In the genomic region with DNA sequence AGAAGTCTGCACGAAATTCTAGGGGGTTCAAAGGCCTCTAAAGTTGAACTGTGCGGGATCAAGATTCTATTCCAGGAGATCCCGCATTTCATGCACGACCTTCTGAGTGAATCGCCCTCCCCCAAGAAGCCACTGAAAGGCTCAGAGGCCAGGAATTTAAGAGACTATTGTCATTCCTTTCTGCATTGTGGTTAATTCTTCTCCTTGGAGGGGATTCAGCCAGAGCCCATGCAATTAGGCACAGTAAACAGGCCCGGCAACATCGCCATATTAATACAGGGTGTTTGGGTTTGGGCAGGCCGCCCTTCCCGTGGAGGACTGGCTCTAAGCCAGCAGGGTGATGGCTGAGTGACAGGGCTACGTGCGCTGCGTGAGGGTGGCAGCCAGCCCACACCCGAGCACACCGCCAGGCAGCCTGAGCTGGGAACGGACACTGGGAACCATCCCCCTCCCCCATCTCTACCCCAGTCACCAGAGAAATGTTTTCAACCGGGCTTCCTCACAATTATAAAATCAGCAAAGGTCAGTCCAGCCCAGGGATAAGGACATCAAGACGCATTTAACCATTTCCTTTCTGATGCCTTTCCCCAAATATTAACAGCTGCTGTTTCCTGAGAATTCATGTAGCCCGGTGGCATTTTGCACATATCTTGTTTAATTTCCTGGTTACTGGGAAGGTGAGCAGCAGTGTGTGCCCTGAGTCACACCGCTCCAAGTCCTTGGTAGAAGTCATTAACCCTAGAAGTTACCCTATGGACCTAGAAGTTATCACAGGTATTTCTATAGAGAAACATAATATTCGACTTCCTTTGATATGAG, we compare ENCODE assay signal across 1 cellular context.
A peak's percentile ranks its signal among the peaks of the same experiment; 100 is the strongest.
TF ChIP-seq lines count a peak whose summit lies in the region.

No MANE protein-coding gene starts in this region.

TF ChIP-seq in HepG2, 621 proteins besides CTCF, POLR2A, EP300 and RAD21 (continued from another document and continues in another):
- TF ChIP-seq U2AF2 (IDR thresholded peaks at IDR 0.05; ENCODE audit: low read depth, low read length) (no peak), ARID2 (CRISPR knock-in tag; IDR thresholded peaks at IDR 0.05; ENCODE audit: borderline replicate concordance) (no peak), ZNF839 (CRISPR knock-in tag; IDR thresholded peaks at IDR 0.05; ENCODE audit: borderline replicate concordance) (0 out of 2 replicates have a peak, but pooled peaks have one; percentile 26), DMAP1 (CRISPR knock-in tag; IDR thresholded peaks at IDR 0.05) (peak; percentile 63; the same call in 1 of the 2 replicates), RAD51 (IDR thresholded peaks at IDR 0.05; ENCODE audit: borderline replicate concordance) (no peak), ZNF138 (CRISPR knock-in tag; IDR thresholded peaks at IDR 0.05; ENCODE audit: low read depth) (no peak), MZF1 (CRISPR knock-in tag; IDR thresholded peaks at IDR 0.05; ENCODE audit: borderline replicate concordance) (0 out of 2 replicates have a peak, but pooled peaks have one; percentile 59), MAZ (IDR thresholded peaks at IDR 0.05; ENCODE audit: borderline replicate concordance, low read depth, low read length) (no peak), MAZ (CRISPR knock-in tag; IDR thresholded peaks at IDR 0.05; ENCODE audit: low read depth) (no peak), TBX3 (IDR thresholded peaks at IDR 0.05; ENCODE audit: borderline replicate concordance) (no peak), ZNF232 (CRISPR knock-in tag; IDR thresholded peaks at IDR 0.05; ENCODE audit: borderline replicate concordance) (no peak; the same call in 1 of the 2 replicates), ARNTL (CRISPR knock-in tag; IDR thresholded peaks at IDR 0.05) (no peak), CREM (IDR thresholded peaks at IDR 0.05) (no peak; the same call in 1 of the 2 replicates), CREM (CRISPR knock-in tag; IDR thresholded peaks at IDR 0.05) (no peak), REXO4 (CRISPR knock-in tag; IDR thresholded peaks at IDR 0.05; ENCODE audit: borderline replicate concordance) (no peak), ZNF337 (CRISPR knock-in tag; IDR thresholded peaks at IDR 0.05; ENCODE audit: borderline replicate concordance, low read depth) (no peak), ZNF256 (CRISPR knock-in tag; conservative IDR thresholded peaks at IDR 0.05) (no peak), ZNF484 (CRISPR knock-in tag; IDR thresholded peaks at IDR 0.05; ENCODE audit: borderline replicate concordance, low read depth) (no peak), DNMT3B (CRISPR knock-in tag; conservative IDR thresholded peaks at IDR 0.05) (no peak), RBM22 (optimal IDR thresholded peaks at IDR 0.05; ENCODE audit: low read length) (no peak), ZNF44 (CRISPR knock-in tag; IDR thresholded peaks at IDR 0.05) (no peak), ZBTB20 (CRISPR knock-in tag; IDR thresholded peaks at IDR 0.05; ENCODE audit: borderline replicate concordance, low read depth) (peak; percentile 77; the same call in 1 of the 2 replicates), NCOA2 (CRISPR knock-in tag; IDR thresholded peaks at IDR 0.05) (no peak), ZNF12 (CRISPR knock-in tag; IDR thresholded peaks at IDR 0.05) (no peak), FOXA1 (IDR thresholded peaks at IDR 0.05) (no peak), FOXA1 (CRISPR knock-in tag; IDR thresholded peaks at IDR 0.05) (no peak), FOXK2 (IDR thresholded peaks at IDR 0.05) (no peak), KLF9 (CRISPR knock-in tag; IDR thresholded peaks at IDR 0.05; ENCODE audit: low read depth) (no peak), HNF4G (IDR thresholded peaks at IDR 0.05; ENCODE audit: borderline replicate concordance, low read depth, low read length) (no peak), HNF4G (CRISPR knock-in tag; IDR thresholded peaks at IDR 0.05; ENCODE audit: borderline replicate concordance, low read depth) (no peak), KDM6A (CRISPR knock-in tag; IDR thresholded peaks at IDR 0.05; ENCODE audit: low read depth) (no peak), NR1H2 (CRISPR knock-in tag; IDR thresholded peaks at IDR 0.05; ENCODE audit: borderline replicate concordance, low read depth) (no peak), ZNF326 (CRISPR knock-in tag; IDR thresholded peaks at IDR 0.05; ENCODE audit: borderline replicate concordance) (no peak)
- TF ChIP-seq, protein P1, sequence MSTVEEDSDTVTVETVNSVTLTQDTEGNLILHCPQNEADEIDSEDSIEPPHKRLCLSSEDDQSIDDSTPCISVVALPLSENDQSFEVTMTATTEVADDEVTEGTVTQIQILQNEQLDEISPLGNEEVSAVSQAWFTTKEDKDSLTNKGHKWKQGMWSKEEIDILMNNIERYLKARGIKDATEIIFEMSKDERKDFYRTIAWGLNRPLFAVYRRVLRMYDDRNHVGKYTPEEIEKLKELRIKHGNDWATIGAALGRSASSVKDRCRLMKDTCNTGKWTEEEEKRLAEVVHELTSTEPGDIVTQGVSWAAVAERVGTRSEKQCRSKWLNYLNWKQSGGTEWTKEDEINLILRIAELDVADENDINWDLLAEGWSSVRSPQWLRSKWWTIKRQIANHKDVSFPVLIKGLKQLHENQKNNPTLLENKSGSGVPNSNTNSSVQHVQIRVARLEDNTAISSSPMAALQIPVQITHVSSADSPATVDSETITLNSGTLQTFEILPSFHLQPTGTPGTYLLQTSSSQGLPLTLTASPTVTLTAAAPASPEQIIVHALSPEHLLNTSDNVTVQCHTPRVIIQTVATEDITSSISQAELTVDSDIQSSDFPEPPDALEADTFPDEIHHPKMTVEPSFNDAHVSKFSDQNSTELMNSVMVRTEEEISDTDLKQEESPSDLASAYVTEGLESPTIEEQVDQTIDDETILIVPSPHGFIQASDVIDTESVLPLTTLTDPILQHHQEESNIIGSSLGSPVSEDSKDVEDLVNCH (CRISPR knock-in tag; IDR thresholded peaks at IDR 0.05): no peak
- TF ChIP-seq, protein P2, sequence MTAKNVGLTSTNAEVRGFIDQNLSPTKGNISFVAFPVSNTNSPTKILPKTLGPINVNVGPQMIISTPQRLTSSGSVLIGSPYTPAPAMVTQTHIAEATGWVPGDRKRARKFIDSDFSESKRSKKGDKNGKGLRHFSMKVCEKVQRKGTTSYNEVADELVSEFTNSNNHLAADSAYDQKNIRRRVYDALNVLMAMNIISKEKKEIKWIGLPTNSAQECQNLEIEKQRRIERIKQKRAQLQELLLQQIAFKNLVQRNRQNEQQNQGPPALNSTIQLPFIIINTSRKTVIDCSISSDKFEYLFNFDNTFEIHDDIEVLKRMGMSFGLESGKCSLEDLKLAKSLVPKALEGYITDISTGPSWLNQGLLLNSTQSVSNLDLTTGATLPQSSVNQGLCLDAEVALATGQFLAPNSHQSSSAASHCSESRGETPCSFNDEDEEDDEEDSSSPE (CRISPR knock-in tag; IDR thresholded peaks at IDR 0.05): no peak
- TF ChIP-seq, protein P3, sequence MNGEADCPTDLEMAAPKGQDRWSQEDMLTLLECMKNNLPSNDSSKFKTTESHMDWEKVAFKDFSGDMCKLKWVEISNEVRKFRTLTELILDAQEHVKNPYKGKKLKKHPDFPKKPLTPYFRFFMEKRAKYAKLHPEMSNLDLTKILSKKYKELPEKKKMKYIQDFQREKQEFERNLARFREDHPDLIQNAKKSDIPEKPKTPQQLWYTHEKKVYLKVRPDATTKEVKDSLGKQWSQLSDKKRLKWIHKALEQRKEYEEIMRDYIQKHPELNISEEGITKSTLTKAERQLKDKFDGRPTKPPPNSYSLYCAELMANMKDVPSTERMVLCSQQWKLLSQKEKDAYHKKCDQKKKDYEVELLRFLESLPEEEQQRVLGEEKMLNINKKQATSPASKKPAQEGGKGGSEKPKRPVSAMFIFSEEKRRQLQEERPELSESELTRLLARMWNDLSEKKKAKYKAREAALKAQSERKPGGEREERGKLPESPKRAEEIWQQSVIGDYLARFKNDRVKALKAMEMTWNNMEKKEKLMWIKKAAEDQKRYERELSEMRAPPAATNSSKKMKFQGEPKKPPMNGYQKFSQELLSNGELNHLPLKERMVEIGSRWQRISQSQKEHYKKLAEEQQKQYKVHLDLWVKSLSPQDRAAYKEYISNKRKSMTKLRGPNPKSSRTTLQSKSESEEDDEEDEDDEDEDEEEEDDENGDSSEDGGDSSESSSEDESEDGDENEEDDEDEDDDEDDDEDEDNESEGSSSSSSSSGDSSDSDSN (CRISPR knock-in tag; IDR thresholded peaks at IDR 0.05): no peak
- TF ChIP-seq, protein P4, sequence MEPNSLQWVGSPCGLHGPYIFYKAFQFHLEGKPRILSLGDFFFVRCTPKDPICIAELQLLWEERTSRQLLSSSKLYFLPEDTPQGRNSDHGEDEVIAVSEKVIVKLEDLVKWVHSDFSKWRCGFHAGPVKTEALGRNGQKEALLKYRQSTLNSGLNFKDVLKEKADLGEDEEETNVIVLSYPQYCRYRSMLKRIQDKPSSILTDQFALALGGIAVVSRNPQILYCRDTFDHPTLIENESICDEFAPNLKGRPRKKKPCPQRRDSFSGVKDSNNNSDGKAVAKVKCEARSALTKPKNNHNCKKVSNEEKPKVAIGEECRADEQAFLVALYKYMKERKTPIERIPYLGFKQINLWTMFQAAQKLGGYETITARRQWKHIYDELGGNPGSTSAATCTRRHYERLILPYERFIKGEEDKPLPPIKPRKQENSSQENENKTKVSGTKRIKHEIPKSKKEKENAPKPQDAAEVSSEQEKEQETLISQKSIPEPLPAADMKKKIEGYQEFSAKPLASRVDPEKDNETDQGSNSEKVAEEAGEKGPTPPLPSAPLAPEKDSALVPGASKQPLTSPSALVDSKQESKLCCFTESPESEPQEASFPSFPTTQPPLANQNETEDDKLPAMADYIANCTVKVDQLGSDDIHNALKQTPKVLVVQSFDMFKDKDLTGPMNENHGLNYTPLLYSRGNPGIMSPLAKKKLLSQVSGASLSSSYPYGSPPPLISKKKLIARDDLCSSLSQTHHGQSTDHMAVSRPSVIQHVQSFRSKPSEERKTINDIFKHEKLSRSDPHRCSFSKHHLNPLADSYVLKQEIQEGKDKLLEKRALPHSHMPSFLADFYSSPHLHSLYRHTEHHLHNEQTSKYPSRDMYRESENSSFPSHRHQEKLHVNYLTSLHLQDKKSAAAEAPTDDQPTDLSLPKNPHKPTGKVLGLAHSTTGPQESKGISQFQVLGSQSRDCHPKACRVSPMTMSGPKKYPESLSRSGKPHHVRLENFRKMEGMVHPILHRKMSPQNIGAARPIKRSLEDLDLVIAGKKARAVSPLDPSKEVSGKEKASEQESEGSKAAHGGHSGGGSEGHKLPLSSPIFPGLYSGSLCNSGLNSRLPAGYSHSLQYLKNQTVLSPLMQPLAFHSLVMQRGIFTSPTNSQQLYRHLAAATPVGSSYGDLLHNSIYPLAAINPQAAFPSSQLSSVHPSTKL (CRISPR knock-in tag; IDR thresholded peaks at IDR 0.05): peak; percentile 65; the same call in 1 of the 2 replicates
- TF ChIP-seq, protein P5, sequence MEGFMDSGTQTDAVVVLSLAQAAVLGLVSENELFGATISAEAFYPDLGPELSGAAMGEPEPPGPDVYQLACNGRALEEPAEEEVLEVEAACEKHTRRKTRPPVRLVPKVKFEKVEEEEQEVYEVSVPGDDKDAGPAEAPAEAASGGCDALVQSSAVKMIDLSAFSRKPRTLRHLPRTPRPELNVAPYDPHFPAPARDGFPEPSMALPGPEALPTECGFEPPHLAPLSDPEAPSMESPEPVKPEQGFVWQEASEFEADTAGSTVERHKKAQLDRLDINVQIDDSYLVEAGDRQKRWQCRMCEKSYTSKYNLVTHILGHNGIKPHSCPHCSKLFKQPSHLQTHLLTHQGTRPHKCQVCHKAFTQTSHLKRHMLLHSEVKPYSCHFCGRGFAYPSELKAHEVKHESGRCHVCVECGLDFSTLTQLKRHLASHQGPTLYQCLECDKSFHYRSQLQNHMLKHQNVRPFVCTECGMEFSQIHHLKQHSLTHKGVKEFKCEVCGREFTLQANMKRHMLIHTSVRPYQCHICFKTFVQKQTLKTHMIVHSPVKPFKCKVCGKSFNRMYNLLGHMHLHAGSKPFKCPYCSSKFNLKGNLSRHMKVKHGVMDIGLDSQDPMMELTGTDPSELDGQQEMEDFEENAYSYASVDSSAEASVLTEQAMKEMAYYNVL (CRISPR knock-in tag; IDR thresholded peaks at IDR 0.05; ENCODE audit: borderline replicate concordance): peak; percentile 65; the same call in 1 of the 2 replicates
- TF ChIP-seq, protein P6, sequence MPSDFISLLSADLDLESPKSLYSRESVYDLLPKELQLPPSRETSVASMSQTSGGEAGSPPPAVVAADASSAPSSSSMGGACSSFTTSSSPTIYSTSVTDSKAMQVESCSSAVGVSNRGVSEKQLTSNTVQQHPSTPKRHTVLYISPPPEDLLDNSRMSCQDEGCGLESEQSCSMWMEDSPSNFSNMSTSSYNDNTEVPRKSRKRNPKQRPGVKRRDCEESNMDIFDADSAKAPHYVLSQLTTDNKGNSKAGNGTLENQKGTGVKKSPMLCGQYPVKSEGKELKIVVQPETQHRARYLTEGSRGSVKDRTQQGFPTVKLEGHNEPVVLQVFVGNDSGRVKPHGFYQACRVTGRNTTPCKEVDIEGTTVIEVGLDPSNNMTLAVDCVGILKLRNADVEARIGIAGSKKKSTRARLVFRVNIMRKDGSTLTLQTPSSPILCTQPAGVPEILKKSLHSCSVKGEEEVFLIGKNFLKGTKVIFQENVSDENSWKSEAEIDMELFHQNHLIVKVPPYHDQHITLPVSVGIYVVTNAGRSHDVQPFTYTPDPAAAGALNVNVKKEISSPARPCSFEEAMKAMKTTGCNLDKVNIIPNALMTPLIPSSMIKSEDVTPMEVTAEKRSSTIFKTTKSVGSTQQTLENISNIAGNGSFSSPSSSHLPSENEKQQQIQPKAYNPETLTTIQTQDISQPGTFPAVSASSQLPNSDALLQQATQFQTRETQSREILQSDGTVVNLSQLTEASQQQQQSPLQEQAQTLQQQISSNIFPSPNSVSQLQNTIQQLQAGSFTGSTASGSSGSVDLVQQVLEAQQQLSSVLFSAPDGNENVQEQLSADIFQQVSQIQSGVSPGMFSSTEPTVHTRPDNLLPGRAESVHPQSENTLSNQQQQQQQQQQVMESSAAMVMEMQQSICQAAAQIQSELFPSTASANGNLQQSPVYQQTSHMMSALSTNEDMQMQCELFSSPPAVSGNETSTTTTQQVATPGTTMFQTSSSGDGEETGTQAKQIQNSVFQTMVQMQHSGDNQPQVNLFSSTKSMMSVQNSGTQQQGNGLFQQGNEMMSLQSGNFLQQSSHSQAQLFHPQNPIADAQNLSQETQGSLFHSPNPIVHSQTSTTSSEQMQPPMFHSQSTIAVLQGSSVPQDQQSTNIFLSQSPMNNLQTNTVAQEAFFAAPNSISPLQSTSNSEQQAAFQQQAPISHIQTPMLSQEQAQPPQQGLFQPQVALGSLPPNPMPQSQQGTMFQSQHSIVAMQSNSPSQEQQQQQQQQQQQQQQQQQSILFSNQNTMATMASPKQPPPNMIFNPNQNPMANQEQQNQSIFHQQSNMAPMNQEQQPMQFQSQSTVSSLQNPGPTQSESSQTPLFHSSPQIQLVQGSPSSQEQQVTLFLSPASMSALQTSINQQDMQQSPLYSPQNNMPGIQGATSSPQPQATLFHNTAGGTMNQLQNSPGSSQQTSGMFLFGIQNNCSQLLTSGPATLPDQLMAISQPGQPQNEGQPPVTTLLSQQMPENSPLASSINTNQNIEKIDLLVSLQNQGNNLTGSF (CRISPR knock-in tag; IDR thresholded peaks at IDR 0.05): no peak
- TF ChIP-seq, protein P7, sequence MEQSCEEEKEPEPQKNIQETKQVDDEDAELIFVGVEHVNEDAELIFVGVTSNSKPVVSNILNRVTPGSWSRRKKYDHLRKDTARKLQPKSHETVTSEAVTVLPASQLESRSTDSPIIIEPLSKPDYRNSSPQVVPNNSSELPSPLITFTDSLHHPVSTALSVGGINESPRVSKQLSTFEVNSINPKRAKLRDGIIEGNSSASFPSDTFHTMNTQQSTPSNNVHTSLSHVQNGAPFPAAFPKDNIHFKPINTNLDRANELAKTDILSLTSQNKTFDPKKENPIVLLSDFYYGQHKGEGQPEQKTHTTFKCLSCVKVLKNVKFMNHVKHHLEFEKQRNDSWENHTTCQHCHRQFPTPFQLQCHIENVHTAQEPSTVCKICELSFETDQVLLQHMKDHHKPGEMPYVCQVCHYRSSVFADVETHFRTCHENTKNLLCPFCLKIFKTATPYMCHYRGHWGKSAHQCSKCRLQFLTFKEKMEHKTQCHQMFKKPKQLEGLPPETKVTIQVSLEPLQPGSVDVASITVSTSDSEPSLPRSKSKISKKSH (CRISPR knock-in tag; IDR thresholded peaks at IDR 0.05; ENCODE audit: borderline replicate concordance): peak; percentile 76; the same call in 1 of the 2 replicates
